Comparison of ENCODE assay signal across 21 cellular contexts in the genomic region with DNA sequence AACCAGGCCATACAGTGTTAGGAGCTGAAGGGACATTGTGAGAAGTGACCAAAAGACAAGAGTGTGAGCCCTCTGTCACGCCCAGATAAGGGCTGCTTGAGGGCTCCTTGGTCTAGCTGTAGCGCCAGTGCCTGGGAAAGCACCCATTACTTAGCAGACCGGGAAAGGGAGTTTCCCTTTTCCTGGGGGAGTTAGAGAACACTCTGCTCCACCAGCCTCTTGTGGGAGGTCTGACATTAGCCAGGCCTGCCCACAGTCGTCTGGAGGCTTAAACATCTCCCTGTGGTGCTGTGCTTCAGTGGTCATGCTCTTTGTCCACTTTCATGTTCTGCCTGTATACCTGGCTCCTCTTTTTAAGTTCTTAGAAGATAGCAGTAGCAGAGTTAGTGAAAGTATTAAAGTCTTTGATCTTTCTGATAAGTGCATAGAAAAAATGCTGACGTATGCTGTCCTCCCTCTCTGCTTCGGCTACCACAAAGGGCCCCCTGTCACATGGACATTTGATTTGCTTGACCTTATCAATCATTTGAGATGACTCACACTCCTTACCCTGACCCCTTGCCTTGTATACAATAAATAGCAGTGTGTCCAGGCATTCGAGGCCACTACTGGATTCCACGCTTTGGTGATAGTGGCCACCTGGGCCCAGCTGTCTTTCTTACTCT.
DNase-seq lines count a peak whose midpoint lies in the region; ATAC-seq and TF ChIP-seq lines count a peak whose summit lies in the region.
"Had no signal": no experiment of that assay in that cellular context is flagged by ENCODE, and none has a peak within 500 bp of the region (broad histone marks: within the 10 kb centered on the region; RNA-seq: fewer than 3 reads in every experiment).

No MANE protein-coding gene starts in this region.

- TF ChIP-seq CTCF in fibroblast of villous mesenchyme (IDR thresholded peaks at IDR 0.05; ENCODE audit: insufficient read depth, low read depth, low read length) (no peak), parathyroid adenoma (IDR thresholded peaks at IDR 0.05) (no peak), WERI-Rb-1 (IDR thresholded peaks at IDR 0.05; ENCODE audit: low read depth, low read length) (no peak)

- H3K36me3 ChIP-seq in parathyroid adenoma (ENCODE audit: control insufficient read depth, insufficient read depth, low read length) (no peaks in the 10 kb centered on the region), WERI-Rb-1 (no peaks in the 10 kb centered on the region)
- H3K36me3 ChIP-seq: gastroesophageal sphincter had no signal

- H3K4me3 Mint-ChIP-seq in activated T-helper 17 cell treated with anti-CD3 and anti-CD28 coated beads, Interleukin-2, amount 50 U/mL, for 72 hours, result no peak overlapping the region
- H3K4me3 Mint-ChIP-seq: activated CD8-positive, alpha-beta T cell treated with anti-CD3 and anti-CD28 coated beads for 36 hours; activated T-cell treated with anti-CD3 and anti-CD28 coated beads, Interleukin-2, amount 50 U/mL, for 4 hours; T-helper 17 cell had no signal

- ATAC-seq in activated T-helper 17 cell treated with anti-CD3 and anti-CD28 coated beads, Interleukin-2, amount 50 U/mL, for 72 hours (replicated peaks), result no peak
- ATAC-seq: activated CD8-positive, alpha-beta T cell treated with anti-CD3 and anti-CD28 coated beads for 36 hours; activated T-cell treated with anti-CD3 and anti-CD28 coated beads, Interleukin-2, amount 50 U/mL, for 4 hours; gastroesophageal sphincter; T-helper 17 cell had no signal

- H3K79me2 ChIP-seq in parathyroid adenoma, result no peaks in the 10 kb centered on the region

- H3K4me3 ChIP-seq in fibroblast of villous mesenchyme (ENCODE audit: low read depth, low read length) (no peak overlapping the region), parathyroid adenoma (ENCODE audit: low read depth, low read length) (no peak overlapping the region), WERI-Rb-1 (ENCODE audit: low read depth, low read length) (no peak overlapping the region)
- H3K4me3 ChIP-seq: gastroesophageal sphincter had no signal

- H3K4me1 ChIP-seq in parathyroid adenoma, result peaks cover 5% of the 10 kb centered on the region
- H3K4me1 ChIP-seq: gastroesophageal sphincter had no signal

- H3K27me3 Mint-ChIP-seq in activated T-helper 17 cell treated with anti-CD3 and anti-CD28 coated beads, Interleukin-2, amount 50 U/mL, for 72 hours, result peaks cover 28% of the 10 kb centered on the region

- H3K9me3 ChIP-seq in parathyroid adenoma (ENCODE audit: control insufficient read depth, low read length), result no peaks in the 10 kb centered on the region
- H3K9me3 ChIP-seq in WERI-Rb-1 (ENCODE audit: severe bottlenecking), result no peaks in the 10 kb centered on the region
- H3K9me3 ChIP-seq: gastroesophageal sphincter had no signal

- no peak overlapping the region for H3K27ac Mint-ChIP-seq in activated T-helper 17 cell treated with anti-CD3 and anti-CD28 coated beads, Interleukin-2, amount 50 U/mL, for 72 hours
- H3K27ac Mint-ChIP-seq: activated CD8-positive, alpha-beta T cell treated with anti-CD3 and anti-CD28 coated beads for 36 hours; T-helper 17 cell had no signal

- no peaks in the 10 kb centered on the region for H3K36me3 Mint-ChIP-seq in activated T-helper 17 cell treated with anti-CD3 and anti-CD28 coated beads, Interleukin-2, amount 50 U/mL, for 72 hours (ENCODE audit: low read depth)

- H3K9ac ChIP-seq in parathyroid adenoma, result no peak overlapping the region

- H3K27ac ChIP-seq in parathyroid adenoma (no peak overlapping the region), WERI-Rb-1 (no peak overlapping the region)
- H3K27ac ChIP-seq: C4-2B, gastroesophageal sphincter had no signal

- H2AFZ ChIP-seq in parathyroid adenoma, result peak overlapping the region; percentile 8

- no peak overlapping the region for H3K4me2 ChIP-seq in parathyroid adenoma (ENCODE audit: low read length)

- no peaks in the 10 kb centered on the region for H3K9me3 Mint-ChIP-seq in activated T-helper 17 cell treated with anti-CD3 and anti-CD28 coated beads, Interleukin-2, amount 50 U/mL, for 72 hours
- H3K9me3 Mint-ChIP-seq: activated CD8-positive, alpha-beta T cell treated with anti-CD3 and anti-CD28 coated beads for 36 hours; activated T-cell treated with anti-CD3 and anti-CD28 coated beads, Interleukin-2, amount 50 U/mL, for 4 hours had no signal

- no peaks in the 10 kb centered on the region for H3K4me1 Mint-ChIP-seq in activated T-helper 17 cell treated with anti-CD3 and anti-CD28 coated beads, Interleukin-2, amount 50 U/mL, for 72 hours

- H3K27me3 ChIP-seq in parathyroid adenoma (ENCODE audit: control insufficient read depth, insufficient read depth, low read length) (no peaks in the 10 kb centered on the region), WERI-Rb-1 (ENCODE audit: insufficient read depth, low read depth, severe bottlenecking) (peaks cover 62% of the 10 kb centered on the region)

- DNase-seq in CD1c-positive myeloid dendritic cell (ENCODE audit: extremely low spot score) (peak; percentile 24), NCI-H226 (peak; percentile 90), fibroblast of villous mesenchyme (ENCODE audit: low read depth) (peak; percentile 96), WERI-Rb-1 (no peak), NCI-H524 (lab: John Stamatoyannopoulos, UW) (no peak), 8988T (no peak)
- DNase-seq: activated CD8-positive, alpha-beta T cell treated with anti-CD3 and anti-CD28 coated beads for 36 hours; activated naive CD4-positive, alpha-beta T cell treated with anti-CD3 and anti-CD28 coated beads, Interleukin-2, amount 50 U/mL, for 16 hours; activated T-cell treated with anti-CD3 and anti-CD28 coated beads, Interleukin-2, amount 50 U/mL, for 4 hours; cerebellar nuclear complex; DMS153; GF-D8; left cardiac atrium; NCI-H1436 treated with DMSO at 0.1 percent for 48 hours; NCI-H2171 treated with DMSO at 0.1 percent for 48 hours; substantia nigra; T-helper 17 cell had no signal

Comparison
In these comparisons a context has a peak if more than half of its experiments do, and no peak if none do; other contexts are left out.
1. DNase-seq: peak in CD1c-positive myeloid dendritic cell (single experiment), NCI-H226 (single experiment) and fibroblast of villous mesenchyme (single experiment); none in WERI-Rb-1 (single experiment), NCI-H524 (0 of 2) and 8988T (single experiment).